9 cellular contexts compared by ENCODE assay signal in genomic region chr12:132142679-132143327, GRCh38. TPM values are rescaled to one million over a fixed set of nuclear protein-coding genes. Genes with fewer than 3 reads are reported as not detected.
DNase-seq lines count a peak whose midpoint lies in the region; ATAC-seq and TF ChIP-seq lines count a peak whose summit lies in the region.
"Had no signal": no experiment of that assay in that cellular context is flagged by ENCODE, and none has a peak within 500 bp of the region (broad histone marks: within the 10 kb centered on the region; RNA-seq: fewer than 3 reads in every experiment).

No MANE protein-coding gene starts in this region.

- H3K36me3 ChIP-seq in adipocyte (ENCODE audit: control insufficient read depth, insufficient read depth, low read length, severe bottlenecking), result peaks cover 34% of the 10 kb centered on the region
- H3K36me3 ChIP-seq in right lobe of liver, result peaks cover 0 to 36% (median 4%) of the 10 kb centered on the region in 4 donors
- peaks cover 31 to 71% (median 49%) of the 10 kb centered on the region in 3 donors for H3K36me3 ChIP-seq in tibial artery

- H3K36me3 Mint-ChIP-seq in activated T-cell treated with anti-CD3 and anti-CD28 coated beads, Interleukin-2, amount 50 U/mL, for 72 hours (ENCODE audit: insufficient read depth in 2 of 2), result peaks cover 3 to 5% of the 10 kb centered on the region in 2 donors

- WGBS in right lobe of liver (ENCODE audit: insufficient coverage, low coverage, low lambda C conversion rate, missing lambda C conversion rate), result 54% methylated on average over 12 of the region's 24 CpGs

- no peak overlapping the region for H3K27ac ChIP-seq in right lobe of liver
- H3K27ac ChIP-seq in tibial artery, result peak overlapping the region in 1 of 2 donors; percentile 98
- H3K27ac ChIP-seq in substantia nigra (ENCODE audit: low read depth, low read length, poor library complexity, severe bottlenecking), result no peak overlapping the region

- H3K27me3 ChIP-seq in adipocyte (replicated peaks; ENCODE audit: control insufficient read depth, insufficient read depth, low read length) (no peaks in the 10 kb centered on the region), right lobe of liver (no peaks in the 10 kb centered on the region), tibial artery (no peaks in the 10 kb centered on the region)

- H3K4me3 Mint-ChIP-seq in activated T-cell treated with anti-CD3 and anti-CD28 coated beads, Interleukin-2, amount 50 U/mL, for 72 hours, result peak overlapping the region; percentile 81 to 89

- H3K4me1 ChIP-seq in adipocyte (ENCODE audit: control insufficient read depth, insufficient read depth, low read length) (peaks cover 20% of the 10 kb centered on the region), right lobe of liver (peaks cover 0 to 14% (median 3%) of the 10 kb centered on the region in 4 donors), tibial artery (peaks cover 0 to 30% (median 23%) of the 10 kb centered on the region in 4 donors)

- TF ChIP-seq CTCF in right lobe of liver (IDR thresholded peaks at IDR 0.05) (no peak), tibial artery (IDR thresholded peaks at IDR 0.05) (no peak)

- no peaks in the 10 kb centered on the region for H3K9me3 Mint-ChIP-seq in activated T-cell treated with anti-CD3 and anti-CD28 coated beads, Interleukin-2, amount 50 U/mL, for 72 hours

- H3K9me3 ChIP-seq in adipocyte (ENCODE audit: control insufficient read depth, low read length), result no peaks in the 10 kb centered on the region
- no peaks in the 10 kb centered on the region for H3K9me3 ChIP-seq in right lobe of liver
- no peaks in the 10 kb centered on the region for H3K9me3 ChIP-seq in tibial artery

- no peaks in the 10 kb centered on the region for H3K27me3 Mint-ChIP-seq in activated T-cell treated with anti-CD3 and anti-CD28 coated beads, Interleukin-2, amount 50 U/mL, for 72 hours (ENCODE audit: low read depth)

- H3K4me1 Mint-ChIP-seq in activated T-cell treated with anti-CD3 and anti-CD28 coated beads, Interleukin-2, amount 50 U/mL, for 72 hours (ENCODE audit: low read depth), result peaks cover 29% of the 10 kb centered on the region

- intact Hi-C loops in right lobe of liver (cut with DNase I), result no loop called here
- intact Hi-C loops in tibial artery (cut with DNase I; ENCODE audit: low total_unique reads), result no loop called here

- POLR2A ChIA-PET in HEK293T (lab: Yijun Ruan, JAX), result no interaction called here

- CTCF ChIA-PET in HEK293T (lab: Yijun Ruan, JAX), result no interaction called here

- H3K27ac Mint-ChIP-seq in activated T-cell treated with anti-CD3 and anti-CD28 coated beads, Interleukin-2, amount 50 U/mL, for 72 hours, result peak overlapping the region; percentile 52

- TF ChIP-seq POLR2A in right lobe of liver (IDR thresholded peaks at IDR 0.05), result no peak

- H3K4me3 ChIP-seq in adipocyte (ENCODE audit: low read length) (peak overlapping the region; percentile 91), right lobe of liver (peak overlapping the region; percentile 98), tibial artery (peak overlapping the region; percentile 86 to 98)

- no peak for DNase-seq in activated T-cell treated with anti-CD3 and anti-CD28 coated beads, Interleukin-2, amount 50 U/mL, for 72 hours
- no peak for DNase-seq in activated T-cell treated with anti-CD3 and anti-CD28 coated beads, Interleukin-2, amount 50 U/mL, for 1 hour
- DNase-seq in adipocyte (ENCODE audit: low read depth), result no peak
- DNase-seq in right lobe of liver, result peak in 2 of 3 donors; percentile 16 to 50
- no peak for DNase-seq in tibial artery
- DNase-seq in HEK293T (ENCODE audit: extremely low spot score), result no peak
- no peak for DNase-seq in substantia nigra (lab: John Stamatoyannopoulos, UW)
- no peak for DNase-seq in NCI-H1436 treated with DMSO at 0.1 percent for 48 hours (lab: John Stamatoyannopoulos, UW)
- DNase-seq: DMS 273 treated with DMSO at 0.1 percent for 48 hours had no signal

- H3K9ac ChIP-seq in adipocyte (ENCODE audit: low read length), result peak overlapping the region; percentile 90

- no peak for ATAC-seq in activated T-cell treated with anti-CD3 and anti-CD28 coated beads, Interleukin-2, amount 50 U/mL, for 72 hours (replicated peaks in 1 of 2)
- no peak for ATAC-seq in right lobe of liver

TF ChIP-seq in HEK293T, 16 proteins besides CTCF, POLR2A, EP300 and RAD21:
- no peak for TF ChIP-seq CTBP1 (IDR thresholded peaks at IDR 0.05; ENCODE audit: borderline replicate concordance)
- no peak for TF ChIP-seq ELF4 (IDR thresholded peaks at IDR 0.05)
- TF ChIP-seq HDGF (IDR thresholded peaks at IDR 0.05; ENCODE audit: borderline replicate concordance), result no peak
- TF ChIP-seq SUZ12 (IDR thresholded peaks at IDR 0.05), result no peak
- no peak for TF ChIP-seq PKNOX1 (IDR thresholded peaks at IDR 0.05)
- TF ChIP-seq FOXK2 (IDR thresholded peaks at IDR 0.05), result no peak
- TF ChIP-seq ARNT (IDR thresholded peaks at IDR 0.05), result no peak
- TF ChIP-seq LEF1 (IDR thresholded peaks at IDR 0.05; ENCODE audit: borderline replicate concordance), result no peak

RNA-seq across cellular contexts. Expression of gene DDX51, which starts 1.3 kb away (rescaled TPM):
- total RNA-seq in activated T-cell treated with anti-CD3 and anti-CD28 coated beads, Interleukin-2, amount 50 U/mL, for 72 hours, result 10 to 100 TPM; 18.3 to 23.4 TPM
- 1 to 10 TPM; 4.2 to 9.0 (median 5.2) TPM for total RNA-seq in right lobe of liver

RNA-seq across cellular contexts. Expression of gene NOC4L, which starts 1.5 kb away (rescaled TPM):
- 10 to 100 TPM; 19.4 to 21.2 TPM for total RNA-seq in activated T-cell treated with anti-CD3 and anti-CD28 coated beads, Interleukin-2, amount 50 U/mL, for 72 hours
- total RNA-seq in right lobe of liver, result 1 to 10 TPM; 7.4 to 9.7 (median 8.3) TPM

Comparison
In these comparisons a context has a peak if more than half of its experiments do, and no peak if none do; other contexts are left out.
1. DNase-seq: peak in right lobe of liver (2 of 3); none in activated T-cell treated with anti-CD3 and anti-CD28 coated beads, Interleukin-2, amount 50 U/mL, for 72 hours (0 of 2), activated T-cell treated with anti-CD3 and anti-CD28 coated beads, Interleukin-2, amount 50 U/mL, for 1 hour (single experiment), adipocyte (single experiment), tibial artery (0 of 2), HEK293T (single experiment), substantia nigra (0 of 49) and NCI-H1436 treated with DMSO at 0.1 percent for 48 hours (single experiment).
2. Peak in every context shown above with its lines, with median percentiles within 50 percentile points of each other: H3K4me3 ChIP-seq.